15 cellular contexts compared by ENCODE assay signal in genomic region chr12:103879048-103879692, GRCh38.
"Had no signal": no experiment of that assay in that cellular context is flagged by ENCODE, and none has a peak within 500 bp of the region (broad histone marks: within the 10 kb centered on the region; RNA-seq: fewer than 3 reads in every experiment).

No MANE protein-coding gene starts in this region.

- H3K27ac Mint-ChIP-seq: activated CD8-positive, alpha-beta memory T cell treated with anti-CD3 and anti-CD28 coated beads, Interleukin-2, amount 10 ng/mL, durations not matched to agents 7 days and 5 days; natural killer cell; progenitor cell of endocrine pancreas had no signal

- H3K36me3 ChIP-seq: heart left ventricle, right lobe of liver, stomach, thoracic aorta, WERI-Rb-1 had no signal

- DNase-seq: activated CD4-positive, alpha-beta T cell treated with anti-CD3 and anti-CD28 coated beads for 4 hours; activated CD8-positive, alpha-beta memory T cell treated with anti-CD3 and anti-CD28 coated beads, Interleukin-2, amount 10 ng/mL, durations not matched to agents 7 days and 5 days; activated T-cell treated with anti-CD3 and anti-CD28 coated beads, Interleukin-2, amount 50 U/mL, for 4 hours; aorta; foreskin melanocyte; heart left ventricle; mammary epithelial cell; natural killer cell; occipital lobe; right lobe of liver; stomach; T1000; WERI-Rb-1 had no signal

- H3K9me3 ChIP-seq: heart left ventricle, right lobe of liver, stomach, thoracic aorta had no signal

- H3K36me3 Mint-ChIP-seq: activated CD8-positive, alpha-beta memory T cell treated with anti-CD3 and anti-CD28 coated beads, Interleukin-2, amount 10 ng/mL, durations not matched to agents 7 days and 5 days; natural killer cell had no signal

- H3K27me3 ChIP-seq: heart left ventricle, right lobe of liver, stomach had no signal

- H3K27ac ChIP-seq: heart left ventricle, right lobe of liver, stomach, thoracic aorta, WERI-Rb-1 had no signal

- H3K9me3 Mint-ChIP-seq: activated T-cell treated with anti-CD3 and anti-CD28 coated beads, Interleukin-2, amount 50 U/mL, for 4 hours; natural killer cell had no signal

- H3K4me3 ChIP-seq: heart left ventricle, right lobe of liver, stomach, thoracic aorta had no signal

- ATAC-seq: activated CD8-positive, alpha-beta memory T cell treated with anti-CD3 and anti-CD28 coated beads, Interleukin-2, amount 10 ng/mL, durations not matched to agents 7 days and 5 days; heart left ventricle; natural killer cell had no signal

- H3K4me1 ChIP-seq: right lobe of liver had no signal

- H3K4me3 Mint-ChIP-seq: activated CD8-positive, alpha-beta memory T cell treated with anti-CD3 and anti-CD28 coated beads, Interleukin-2, amount 10 ng/mL, durations not matched to agents 7 days and 5 days; activated T-cell treated with anti-CD3 and anti-CD28 coated beads, Interleukin-2, amount 50 U/mL, for 4 hours; natural killer cell had no signal

- H3K27me3 Mint-ChIP-seq: activated CD8-positive, alpha-beta memory T cell treated with anti-CD3 and anti-CD28 coated beads, Interleukin-2, amount 10 ng/mL, durations not matched to agents 7 days and 5 days had no signal
